In the genomic region with DNA sequence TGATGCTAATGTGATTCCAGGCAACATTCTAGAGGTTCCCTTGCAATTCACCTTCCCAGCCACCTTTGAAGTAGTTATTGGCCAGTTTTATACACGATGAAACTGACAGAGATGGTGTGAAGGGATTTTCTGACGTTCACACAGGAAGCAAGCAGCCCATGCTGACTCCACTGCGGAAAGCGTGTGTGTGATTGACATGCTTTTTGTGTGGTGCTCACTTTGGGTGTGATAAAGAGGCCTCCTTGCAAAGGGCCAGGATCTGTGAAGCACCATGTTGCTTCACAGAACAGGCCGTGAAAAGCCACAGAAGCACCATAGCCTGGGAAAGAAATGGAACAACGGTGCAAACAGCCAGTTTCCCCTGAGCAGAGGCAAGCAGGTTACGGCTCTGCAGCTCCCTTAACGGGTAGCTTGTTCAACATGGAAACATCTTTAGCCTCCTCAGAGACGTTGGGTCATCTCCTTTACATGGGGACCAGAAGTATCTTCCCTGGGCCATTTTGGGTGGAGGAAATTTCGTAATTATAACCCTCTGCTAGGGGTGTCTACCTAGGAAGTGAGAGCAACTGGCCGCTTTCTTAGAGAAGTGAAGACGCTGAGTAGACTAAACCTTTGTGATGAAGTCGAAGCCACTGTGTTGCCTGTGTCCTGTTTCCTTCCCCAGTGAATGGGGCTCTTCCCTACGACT, we compare ENCODE assay signal across 11 cellular contexts.
DNase-seq lines count a peak whose midpoint lies in the region; ATAC-seq, FAIRE-seq and TF ChIP-seq lines count a peak whose summit lies in the region.
"Had no signal": no experiment of that assay in that cellular context is flagged by ENCODE, and none has a peak within 500 bp of the region (broad histone marks: within the 10 kb centered on the region; RNA-seq: fewer than 3 reads in every experiment).

No MANE protein-coding gene starts in this region.

- no peak overlapping the region for H3K18ac ChIP-seq in H1 (ENCODE audit: extremely low read depth, low read length)

- no peaks in the 10 kb centered on the region for H3F3A ChIP-seq in Loucy (ENCODE audit: low read depth)

- H3K36me3 ChIP-seq in Loucy (ENCODE audit: insufficient read depth, low read length) = peaks cover 42% of the 10 kb centered on the region; the same call in 1 of the 2 replicates
- H3K36me3 ChIP-seq in H1 (ENCODE audit: control insufficient read depth in 2 of 4, insufficient read depth in 4 of 4, low read length in 3 of 4) = no peaks in the 10 kb centered on the region

- H3K79me1 ChIP-seq in H1 (ENCODE audit: low read depth, low read length) = no peaks in the 10 kb centered on the region

- no peaks in the 10 kb centered on the region for H3K27me3 ChIP-seq in Loucy (ENCODE audit: insufficient read depth, low read length, poor library complexity, severe bottlenecking)
- H3K27me3 ChIP-seq in H1 (replicated peaks in 1 of 4; ENCODE audit: control insufficient read depth in 3 of 4, extremely low read depth in 1 of 4, insufficient read depth in 3 of 4, low read length in 3 of 4) = no peaks in the 10 kb centered on the region

- H4K5ac ChIP-seq in H1 (ENCODE audit: insufficient read length, low read depth, low read length) = no peak overlapping the region

- no peak for TF ChIP-seq POLR2A in H1 (IDR thresholded peaks at IDR 0.05; ENCODE audit: control extremely low read depth in 1 of 2, low read depth in 2 of 2, low read length in 2 of 2)

- peak overlapping the region; percentile 47 for H3K27ac Mint-ChIP-seq in activated CD4-positive, alpha-beta T cell treated with anti-CD3 and anti-CD28 coated beads, Interleukin-2, amount 10 ng/mL, durations not matched to agents 7 days and 5 days
- H3K27ac Mint-ChIP-seq in nephron progenitor cell = no peak overlapping the region

- H3K23ac ChIP-seq in H1 (ENCODE audit: insufficient read length) = no peak overlapping the region

- H3K4me2 ChIP-seq in Loucy (ENCODE audit: low read depth, low read length, poor library complexity, severe bottlenecking) (peak overlapping the region; percentile 23), H1 (ENCODE audit: insufficient read depth in 1 of 2, low read depth in 2 of 2, low read length in 2 of 2) (no peak overlapping the region)

- POLR2A ChIA-PET in activated CD4-positive, alpha-beta T cell treated with anti-CD3 and anti-CD28 coated beads, Interleukin-2, amount 10 ng/mL, durations not matched to agents 7 days and 5 days (lab: Charles Lee) = no interaction called here
- POLR2A ChIA-PET in H1 (lab: Charles Lee; ENCODE audit: partially characterized antibody) = interaction anchor here (1.8 kb wide), 1 partner anchor 122 kb away, joined by 6 read pairs; no protein-coding TSS in a partner anchor

- H3K4me1 Mint-ChIP-seq in activated CD4-positive, alpha-beta T cell treated with anti-CD3 and anti-CD28 coated beads, Interleukin-2, amount 10 ng/mL, durations not matched to agents 7 days and 5 days = peaks cover 29% of the 10 kb centered on the region
- peaks cover 48% of the 10 kb centered on the region for H3K4me1 Mint-ChIP-seq in nephron progenitor cell

- H3K9me3 ChIP-seq in Loucy (ENCODE audit: insufficient read depth, low read depth, low read length) (no peaks in the 10 kb centered on the region), H1 (ENCODE audit: insufficient read depth in 2 of 2, low read depth in 1 of 2, low read length in 1 of 2) (no peaks in the 10 kb centered on the region; a peak in 1 of 4 replicates)

- H2AFZ ChIP-seq in Loucy (ENCODE audit: low read length) = no peak overlapping the region
- no peak overlapping the region for H2AFZ ChIP-seq in H1 (ENCODE audit: low read length)

- peak overlapping the region; percentile 71; the same call in 1 of the 2 replicates for H2BK12ac ChIP-seq in H1 (ENCODE audit: low read depth, low read length)

- no peak overlapping the region for H3K4me3 Mint-ChIP-seq in activated CD4-positive, alpha-beta T cell treated with anti-CD3 and anti-CD28 coated beads, Interleukin-2, amount 10 ng/mL, durations not matched to agents 7 days and 5 days
- H3K4me3 Mint-ChIP-seq in nephron progenitor cell = no peak overlapping the region
- H3K4me3 Mint-ChIP-seq: mesothelial cell of epicardium had no signal

- H3K9ac ChIP-seq in Loucy (ENCODE audit: low read depth, low read length, poor library complexity, severe bottlenecking) (peak overlapping the region; percentile 18), H1 (replicated peaks in 1 of 4; ENCODE audit: extremely low read depth in 1 of 4, low read depth in 3 of 4, low read length in 3 of 4) (no peak overlapping the region)

- 91% methylated on average over 14 of the region's 14 CpGs; no CpG with 5 or more reads in 1 of the 2 experiments for WGBS in H1 (ENCODE audit: extremely low coverage in 1 of 2, insufficient coverage in 1 of 2, insufficient read length in 1 of 2, insufficient replicate concordance in 2 of 2, low coverage in 1 of 2, low lambda C conversion rate in 2 of 2, missing lambda C conversion rate in 1 of 2), 2 experiments

- ATAC-seq in HG03045 (IDR thresholded peaks at IDR 0.05; ENCODE audit: unreplicated experiment) (no peak), GM18511 (IDR thresholded peaks at IDR 0.05; ENCODE audit: unreplicated experiment) (no peak)

- no peak overlapping the region for H3K14ac ChIP-seq in H1 (ENCODE audit: insufficient read length)

- no peaks in the 10 kb centered on the region for H3K27me3 Mint-ChIP-seq in activated CD4-positive, alpha-beta T cell treated with anti-CD3 and anti-CD28 coated beads, Interleukin-2, amount 10 ng/mL, durations not matched to agents 7 days and 5 days
- no peaks in the 10 kb centered on the region for H3K27me3 Mint-ChIP-seq in nephron progenitor cell (ENCODE audit: low read depth, poor library complexity)

- H3K4me3 ChIP-seq in Loucy (ENCODE audit: low read length, poor library complexity, severe bottlenecking) (no peak overlapping the region), H1 (ENCODE audit: extremely low read depth in 1 of 4, insufficient read depth in 2 of 4, low read depth in 3 of 4, low read length in 4 of 4) (no peak overlapping the region)

- H2BK120ac ChIP-seq in H1 (replicated peaks; ENCODE audit: low read depth, low read length) = no peak overlapping the region

- no peak overlapping the region for H3K56ac ChIP-seq in H1 (replicated peaks; ENCODE audit: insufficient read length, low read depth, low read length)

- no peak for TF ChIP-seq EP300 in H1 (IDR thresholded peaks at IDR 0.05; ENCODE audit: borderline replicate concordance in 1 of 2, low read depth in 2 of 2, low read length in 2 of 2)

- no peak overlapping the region for H4K8ac ChIP-seq in H1 (ENCODE audit: extremely low read depth, insufficient read depth, low read length)

- no peak overlapping the region for H3K4ac ChIP-seq in H1 (replicated peaks; ENCODE audit: insufficient read length, low read depth, low read length)

- no peaks in the 10 kb centered on the region for H3K9me2 ChIP-seq in Loucy (replicated peaks; ENCODE audit: low read depth, low read length)

- H3K79me2 ChIP-seq in Loucy (ENCODE audit: insufficient read depth, low read length) (peaks cover 41% of the 10 kb centered on the region; the same call in 1 of the 2 replicates), H1 (ENCODE audit: control insufficient read depth in 1 of 2, insufficient read depth in 2 of 2, low read length in 2 of 2) (no peaks in the 10 kb centered on the region)

- H3K36me3 Mint-ChIP-seq in activated CD4-positive, alpha-beta T cell treated with anti-CD3 and anti-CD28 coated beads, Interleukin-2, amount 10 ng/mL, durations not matched to agents 7 days and 5 days (ENCODE audit: low read depth) = no peaks in the 10 kb centered on the region
- H3K36me3 Mint-ChIP-seq in nephron progenitor cell (ENCODE audit: low read depth) = peaks cover 36% of the 10 kb centered on the region

- H3K27ac ChIP-seq in H1 (ENCODE audit: low read depth, low read length) = no peak overlapping the region

- CTCF ChIA-PET in activated CD4-positive, alpha-beta T cell treated with anti-CD3 and anti-CD28 coated beads, Interleukin-2, amount 10 ng/mL, durations not matched to agents 7 days and 5 days (lab: Charles Lee) = interaction anchor here (0.8 to 1.2 kb wide), 3 partner anchors 21 to 106 kb away, joined by 3 to 4 read pairs (median 3); no protein-coding TSS in a partner anchor
- CTCF ChIA-PET in H1 (lab: Charles Lee; ENCODE audit: partially characterized antibody) = interaction anchor here (1.7 to 9.4 kb wide), 5 partner anchors 10 to 96 kb away, joined by 4 to 88 read pairs (median 8); no protein-coding TSS in a partner anchor

- H3K9me3 Mint-ChIP-seq in activated CD4-positive, alpha-beta T cell treated with anti-CD3 and anti-CD28 coated beads, Interleukin-2, amount 10 ng/mL, durations not matched to agents 7 days and 5 days = no peaks in the 10 kb centered on the region
- H3K9me3 Mint-ChIP-seq in nephron progenitor cell = peaks cover 4% of the 10 kb centered on the region
- H3K9me3 Mint-ChIP-seq: mesothelial cell of epicardium had no signal

- H2AK5ac ChIP-seq in H1 (ENCODE audit: low read depth, low read length) = no peak overlapping the region; the same call in 1 of the 2 replicates

- 0 out of 2 replicates have a peak overlapping the region, but pooled peaks have one; percentile 41 for H2BK20ac ChIP-seq in H1 (ENCODE audit: low read length)

- H4K91ac ChIP-seq in H1 (replicated peaks; ENCODE audit: insufficient read length, low read length) = no peak overlapping the region

- H3K4me1 ChIP-seq in Loucy (ENCODE audit: insufficient read depth, low read length, poor library complexity, severe bottlenecking) (peaks cover 25% of the 10 kb centered on the region), H1 (replicated peaks in 1 of 4; ENCODE audit: control insufficient read depth in 3 of 4, insufficient read depth in 4 of 4, low read length in 3 of 4) (peaks cover 0 to 11% (median 6%) of the 10 kb centered on the region in 4 experiments; a peak in 5 of 7 replicates)

- no peak for TF ChIP-seq CTCF in Loucy (conservative IDR thresholded peaks at IDR 0.05; ENCODE audit: low read length)
- TF ChIP-seq CTCF in H1 (IDR thresholded peaks at IDR 0.05; ENCODE audit: control extremely low read depth in 1 of 3, insufficient read depth in 1 of 3, low read depth in 1 of 3, low read length in 3 of 3) = no peak
- no peak for TF ChIP-seq CTCF in nephron progenitor cell (IDR thresholded peaks at IDR 0.05)

- H2BK15ac ChIP-seq in H1 (ENCODE audit: low read length) = no peak overlapping the region

- no peaks in the 10 kb centered on the region for H3K23me2 ChIP-seq in H1 (ENCODE audit: low read depth, low read length)

- DNase-seq in activated CD4-positive, alpha-beta T cell treated with anti-CD3 and anti-CD28 coated beads, Interleukin-2, amount 10 ng/mL, durations not matched to agents 7 days and 5 days = no peak
- DNase-seq in H1 (ENCODE audit: low read depth in 1 of 2, low spot score in 2 of 2) = no peak
- DNase-seq in stimulated activated CD4-positive, alpha-beta T cell treated with anti-CD3 and anti-CD28 coated beads, Interleukin-2, amount 100 ng/mL, for 48 hours = peak; percentile 19 to 30
- no peak for DNase-seq in ecto neural progenitor cell (ENCODE audit: low spot score)
- DNase-seq in nephron progenitor cell = no peak
- DNase-seq: erythroblast had no signal

- H4K20me1 ChIP-seq in Loucy (ENCODE audit: insufficient read depth, low read length, poor library complexity, severe bottlenecking) (peaks cover 13% of the 10 kb centered on the region), H1 (replicated peaks in 1 of 2; ENCODE audit: control insufficient read depth in 1 of 2, insufficient read depth in 2 of 2, low read length in 2 of 2) (peaks cover 0 to 3% of the 10 kb centered on the region in 2 experiments)

- no peak for FAIRE-seq in H1 (lab: Jason Lieb, UNC)
- FAIRE-seq: HTR-8/SVneo had no signal

- no peak for TF ChIP-seq RAD21 in H1 (IDR thresholded peaks at IDR 0.05 in 1 of 2, conservative IDR thresholded peaks at IDR 0.05 in 1 of 2; ENCODE audit: low read depth in 2 of 2, low read length in 2 of 2)

- no peak overlapping the region for H2BK5ac ChIP-seq in H1 (ENCODE audit: low read depth, low read length)

Comparison
In these comparisons a context has a peak if more than half of its experiments do, and no peak if none do; other contexts are left out.
1. DNase-seq: peak in stimulated activated CD4-positive, alpha-beta T cell treated with anti-CD3 and anti-CD28 coated beads, Interleukin-2, amount 100 ng/mL, for 48 hours (2 of 2); none in activated CD4-positive, alpha-beta T cell treated with anti-CD3 and anti-CD28 coated beads, Interleukin-2, amount 10 ng/mL, durations not matched to agents 7 days and 5 days (single experiment), H1 (0 of 2), ecto neural progenitor cell (single experiment) and nephron progenitor cell (single experiment).